ENCODE assay signal across 24 cellular contexts in the genomic region with DNA sequence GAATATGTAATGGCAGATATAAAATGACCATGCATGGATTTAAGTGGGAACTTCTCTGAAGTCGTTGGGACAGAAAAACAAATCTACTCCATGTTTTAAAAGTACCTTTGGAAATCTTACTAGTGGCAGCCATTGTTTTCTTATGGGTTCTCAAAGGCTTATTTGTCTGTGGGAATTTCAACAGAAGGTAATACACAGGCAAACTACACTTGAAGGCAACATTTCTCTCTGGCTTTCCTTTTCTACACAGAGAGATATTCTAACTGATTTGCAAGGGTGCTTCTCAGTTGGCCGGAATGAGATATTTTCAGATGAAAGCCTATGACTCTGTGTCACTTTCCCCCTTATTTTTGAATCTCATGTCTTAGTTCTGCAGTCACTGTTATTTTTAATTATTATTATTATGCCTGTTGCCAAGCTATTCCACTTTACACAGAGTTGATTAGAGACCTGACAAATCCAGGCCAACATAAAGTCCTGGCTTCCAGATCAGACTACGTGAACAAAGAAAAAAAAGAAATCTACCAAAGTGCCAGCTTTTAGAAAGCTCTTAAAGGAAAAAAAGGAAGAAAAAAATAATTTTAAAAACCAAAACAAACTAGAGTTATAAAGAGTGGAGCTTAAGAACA. TPM values are rescaled to one million over a fixed set of nuclear protein-coding genes. Genes with fewer than 3 reads are reported as not detected.
DNase-seq lines count a peak whose midpoint lies in the region; ATAC-seq, FAIRE-seq and TF ChIP-seq lines count a peak whose summit lies in the region.
"Had no signal": no experiment of that assay in that cellular context is flagged by ENCODE, and none has a peak within 500 bp of the region (broad histone marks: within the 10 kb centered on the region; RNA-seq: fewer than 3 reads in every experiment).

No MANE protein-coding gene starts in this region.

- CTCF ChIA-PET in CD8-positive, alpha-beta T cell (lab: Charles Lee): interaction anchor here (0.9 to 3.4 kb wide), 6 partner anchors 13 to 368 kb away, joined by 3 to 19 read pairs (median 4); a partner anchor contains a TSS
- CTCF ChIA-PET in Caco-2 (lab: Charles Lee): no interaction called here

- H3K27me3 Mint-ChIP-seq in CD4-positive, CD25-positive, alpha-beta regulatory T cell: no peaks in the 10 kb centered on the region
- H3K27me3 Mint-ChIP-seq in CD8-positive, alpha-beta T cell (ENCODE audit: low read depth): no peaks in the 10 kb centered on the region
- no peaks in the 10 kb centered on the region for H3K27me3 Mint-ChIP-seq in Caco-2 (ENCODE audit: insufficient read depth, unreplicated experiment)
- H3K27me3 Mint-ChIP-seq: activated CD4-positive, alpha-beta memory T cell treated with anti-CD3 and anti-CD28 coated beads, Interleukin-2, amount 10 ng/mL, durations not matched to agents 7 days and 5 days; dendritic cell treated with granulocyte-macrophage colony-stimulating factor and Interleukin-4, amounts not matched to agents 40 ng/mL and 50 ng/mL, for 4 days; stimulated activated naive B cell treated with anti-CD40 and anti-IgM and Interleukin-4, amounts not matched to agents 10 μg/mL and 1 μg/mL and 100 μg/mL, for 72 hours had no signal

- H3K4me3 Mint-ChIP-seq in CD4-positive, CD25-positive, alpha-beta regulatory T cell: no peak overlapping the region
- H3K4me3 Mint-ChIP-seq in CD8-positive, alpha-beta T cell: no peak overlapping the region
- H3K4me3 Mint-ChIP-seq in Caco-2 (ENCODE audit: unreplicated experiment): no peak overlapping the region
- H3K4me3 Mint-ChIP-seq: activated CD4-positive, alpha-beta memory T cell treated with anti-CD3 and anti-CD28 coated beads, Interleukin-2, amount 10 ng/mL, durations not matched to agents 7 days and 5 days; HFFc6; stimulated activated naive B cell treated with anti-CD40 and anti-IgM and Interleukin-4, amounts not matched to agents 10 μg/mL and 1 μg/mL and 100 μg/mL, for 72 hours had no signal

- H3K27me3 ChIP-seq in CD4-positive, CD25-positive, alpha-beta regulatory T cell (ENCODE audit: control insufficient read depth, insufficient read depth, low read length): no peaks in the 10 kb centered on the region
- H3K27me3 ChIP-seq in CD8-positive, alpha-beta T cell (ENCODE audit: insufficient read depth, low read length): no peaks in the 10 kb centered on the region
- H3K27me3 ChIP-seq in esophagus squamous epithelium (no peaks in the 10 kb centered on the region), pancreas (no peaks in the 10 kb centered on the region), Caco-2 (replicated peaks; ENCODE audit: control insufficient read depth, insufficient read depth, low read length) (no peaks in the 10 kb centered on the region)
- H3K27me3 ChIP-seq: tibial artery had no signal

- no peak for FAIRE-seq in pancreas (lab: Jason Lieb, UNC)
- FAIRE-seq: G401.6, keratinocyte had no signal

- H3K27ac ChIP-seq in CD4-positive, CD25-positive, alpha-beta regulatory T cell (ENCODE audit: insufficient read depth, low read length, poor library complexity, severe bottlenecking): no peak overlapping the region
- H3K27ac ChIP-seq in CD8-positive, alpha-beta T cell (ENCODE audit: low read depth, low read length): no peak overlapping the region
- H3K27ac ChIP-seq in esophagus squamous epithelium (peak overlapping the region in 3 of 4 donors; percentile 60 to 74 (median 68)), pancreas (peak overlapping the region; percentile 59 to 75 (median 62))
- H3K27ac ChIP-seq: RWPE1 had no signal

- POLR2A ChIA-PET in CD8-positive, alpha-beta T cell (lab: Charles Lee): interaction anchor here (1.0 to 2.5 kb wide), 4 partner anchors 16 to 105 kb away, joined by 3 to 11 read pairs (median 3); a partner anchor contains a TSS
- POLR2A ChIA-PET in Caco-2 (lab: Charles Lee): interaction anchor here (0.7 kb wide), 1 partner anchor 364 kb away, joined by 3 read pairs; no protein-coding TSS in a partner anchor

- H3K4me1 Mint-ChIP-seq in CD4-positive, CD25-positive, alpha-beta regulatory T cell: peaks cover 6 to 46% (median 13%) of the 10 kb centered on the region in 4 donors
- peaks cover 42% of the 10 kb centered on the region for H3K4me1 Mint-ChIP-seq in CD8-positive, alpha-beta T cell (ENCODE audit: low read depth)
- no peaks in the 10 kb centered on the region for H3K4me1 Mint-ChIP-seq in Caco-2 (ENCODE audit: low read depth, unreplicated experiment)

- TF ChIP-seq CTCF in CD8-positive, alpha-beta T cell (IDR thresholded peaks at IDR 0.05): no peak
- TF ChIP-seq CTCF in esophagus squamous epithelium (IDR thresholded peaks at IDR 0.05) (no peak), pancreas (IDR thresholded peaks at IDR 0.05) (no peak), Caco-2 (IDR thresholded peaks at IDR 0.05; ENCODE audit: insufficient read depth in 1 of 2, low read depth in 1 of 2, low read length in 1 of 2, severe bottlenecking in 1 of 2, unreplicated experiment in 1 of 2) (no peak)

- H3K4me1 ChIP-seq in CD4-positive, CD25-positive, alpha-beta regulatory T cell (ENCODE audit: control insufficient read depth, insufficient read depth, low read length, poor library complexity, severe bottlenecking): peaks cover 10% of the 10 kb centered on the region
- peaks cover 15% of the 10 kb centered on the region for H3K4me1 ChIP-seq in CD8-positive, alpha-beta T cell (ENCODE audit: insufficient read depth, low read length)
- peaks cover 0 to 35% (median 0%) of the 10 kb centered on the region in 3 donors for H3K4me1 ChIP-seq in esophagus squamous epithelium
- peaks cover 15 to 29% (median 21%) of the 10 kb centered on the region in 3 donors for H3K4me1 ChIP-seq in pancreas
- no peaks in the 10 kb centered on the region for H3K4me1 ChIP-seq in Caco-2

- no TSS peak for BruUV-seq in Caco-2 (replicated peaks; lab: Mats Ljungman, UMichigan)

- H3K36me3 Mint-ChIP-seq in CD4-positive, CD25-positive, alpha-beta regulatory T cell: peaks cover 4% of the 10 kb centered on the region
- H3K36me3 Mint-ChIP-seq in CD8-positive, alpha-beta T cell: no peaks in the 10 kb centered on the region
- H3K36me3 Mint-ChIP-seq in Caco-2 (ENCODE audit: insufficient read depth, unreplicated experiment): no peaks in the 10 kb centered on the region
- H3K36me3 Mint-ChIP-seq: stimulated activated naive B cell treated with anti-CD40 and anti-IgM and Interleukin-4, amounts not matched to agents 10 μg/mL and 1 μg/mL and 100 μg/mL, for 72 hours had no signal

- TF ChIP-seq POLR2A in esophagus squamous epithelium (IDR thresholded peaks at IDR 0.05): no peak

- peak overlapping the region; percentile 52 to 94 (median 88) for H3K27ac Mint-ChIP-seq in CD4-positive, CD25-positive, alpha-beta regulatory T cell
- peak overlapping the region; percentile 60 for H3K27ac Mint-ChIP-seq in CD8-positive, alpha-beta T cell
- no peak overlapping the region for H3K27ac Mint-ChIP-seq in Caco-2 (ENCODE audit: unreplicated experiment)
- H3K27ac Mint-ChIP-seq: activated CD4-positive, alpha-beta memory T cell treated with anti-CD3 and anti-CD28 coated beads, Interleukin-2, amount 10 ng/mL, durations not matched to agents 7 days and 5 days; dendritic cell treated with granulocyte-macrophage colony-stimulating factor and Interleukin-4, amounts not matched to agents 40 ng/mL and 50 ng/mL, for 4 days; HFFc6; stimulated activated naive B cell treated with anti-CD40 and anti-IgM and Interleukin-4, amounts not matched to agents 10 μg/mL and 1 μg/mL and 100 μg/mL, for 72 hours had no signal

- H3K4me3 ChIP-seq in CD4-positive, CD25-positive, alpha-beta regulatory T cell (ENCODE audit: low read depth, low read length): no peak overlapping the region
- no peak overlapping the region for H3K4me3 ChIP-seq in CD8-positive, alpha-beta T cell (ENCODE audit: low read depth, low read length)
- H3K4me3 ChIP-seq in esophagus squamous epithelium (no peak overlapping the region), pancreas (no peak overlapping the region), Caco-2 (ENCODE audit: low read depth, low read length) (no peak overlapping the region)
- H3K4me3 ChIP-seq: tibial artery had no signal

- no peaks in the 10 kb centered on the region for H3K36me3 ChIP-seq in CD4-positive, CD25-positive, alpha-beta regulatory T cell (ENCODE audit: control insufficient read depth, insufficient read depth, low read length)
- no peaks in the 10 kb centered on the region for H3K36me3 ChIP-seq in CD8-positive, alpha-beta T cell (ENCODE audit: insufficient read depth, low read length)
- H3K36me3 ChIP-seq in esophagus squamous epithelium (no peaks in the 10 kb centered on the region), pancreas (no peaks in the 10 kb centered on the region), Caco-2 (ENCODE audit: control insufficient read depth, insufficient read depth, low read length) (no peaks in the 10 kb centered on the region)
- H3K36me3 ChIP-seq: tibial artery had no signal

- 69 to 72% methylated on average over 3 of the region's 3 CpGs for WGBS in esophagus squamous epithelium, 2 donors
- 42 to 45% methylated on average over 3 of the region's 3 CpGs for WGBS in pancreas, 2 donors

- H3K9me3 Mint-ChIP-seq in CD4-positive, CD25-positive, alpha-beta regulatory T cell: peaks cover 0 to 2% (median 0%) of the 10 kb centered on the region in 7 donors
- no peaks in the 10 kb centered on the region for H3K9me3 Mint-ChIP-seq in CD8-positive, alpha-beta T cell
- H3K9me3 Mint-ChIP-seq in Caco-2 (ENCODE audit: unreplicated experiment): no peaks in the 10 kb centered on the region
- H3K9me3 Mint-ChIP-seq: activated CD4-positive, alpha-beta memory T cell treated with anti-CD3 and anti-CD28 coated beads, Interleukin-2, amount 10 ng/mL, durations not matched to agents 7 days and 5 days; dendritic cell treated with granulocyte-macrophage colony-stimulating factor and Interleukin-4, amounts not matched to agents 40 ng/mL and 50 ng/mL, for 4 days; HFFc6; stimulated activated naive B cell treated with anti-CD40 and anti-IgM and Interleukin-4, amounts not matched to agents 10 μg/mL and 1 μg/mL and 100 μg/mL, for 72 hours had no signal

- DNase-seq in CD4-positive, CD25-positive, alpha-beta regulatory T cell: no peak
- no peak for DNase-seq in CD8-positive, alpha-beta T cell
- DNase-seq in esophagus squamous epithelium (lab: John Stamatoyannopoulos, UW) (no peak), pancreas (no peak), Caco-2 (no peak), GM19238 (ENCODE audit: insufficient read length, low spot score) (no peak), NCI-H1048 (lab: John Stamatoyannopoulos, UW) (no peak)
- DNase-seq: activated CD4-positive, alpha-beta memory T cell treated with anti-CD3 and anti-CD28 coated beads, Interleukin-2, amount 10 ng/mL, durations not matched to agents 7 days and 5 days; activated CD4-positive, CD25-positive, alpha-beta regulatory T cell; activated effector memory CD4-positive, alpha-beta T cell treated with anti-CD3 and anti-CD28 coated beads, Interleukin-2, amount 50 U/mL, for 16 hours; DMS53; HFFc6; mammary epithelial cell; NCI-H1105; NCI-H2029; NCI-H226; NCI-H774; stimulated activated CD4-positive, alpha-beta T cell treated with anti-CD3 and anti-CD28 coated beads, Interleukin-4, amount 100 ng/mL, for 1 hour; stimulated activated naive B cell treated with anti-CD40 and anti-IgM and Interleukin-4, amounts not matched to agents 10 μg/mL and 1 μg/mL and 100 μg/mL, for 72 hours; tibial artery had no signal

- no peak for ATAC-seq in CD4-positive, CD25-positive, alpha-beta regulatory T cell (ENCODE audit: low read depth in 2 of 2)
- ATAC-seq in CD8-positive, alpha-beta T cell: no peak
- peak; percentile 35 to 69 (median 68) for ATAC-seq in pancreas
- ATAC-seq: stimulated activated naive B cell treated with anti-CD40 and anti-IgM and Interleukin-4, amounts not matched to agents 10 μg/mL and 1 μg/mL and 100 μg/mL, for 72 hours had no signal

- no peaks in the 10 kb centered on the region for H3K9me3 ChIP-seq in CD4-positive, CD25-positive, alpha-beta regulatory T cell (ENCODE audit: control insufficient read depth in 2 of 2, low read length in 2 of 2)
- no peaks in the 10 kb centered on the region for H3K9me3 ChIP-seq in CD8-positive, alpha-beta T cell (ENCODE audit: low read length)
- H3K9me3 ChIP-seq in esophagus squamous epithelium (no peaks in the 10 kb centered on the region), pancreas (no peaks in the 10 kb centered on the region), Caco-2 (no peaks in the 10 kb centered on the region)
- H3K9me3 ChIP-seq: tibial artery had no signal

- intact Hi-C loops in CD8-positive, alpha-beta T cell (cut with DNase I, micrococcal nuclease): loop anchor here (5.0 kb wide), 5 partner anchors 223 to 668 kb away; no protein-coding TSS in a partner anchor
- intact Hi-C loops in esophagus squamous epithelium (cut with DNase I): loop anchor here (5.0 kb wide), 1 partner anchor 368 kb away; no protein-coding TSS in a partner anchor
- intact Hi-C loops in pancreas (cut with DNase I): loop anchor here in 1 of 3 donors (10.0 kb wide), 2 partner anchors 366 to 536 kb away; a partner anchor contains a TSS
- intact Hi-C loops in Caco-2 (cut with micrococcal nuclease; ENCODE audit: unreplicated experiment): loop anchor here (5.0 kb wide), 3 partner anchors 248 to 468 kb away; a partner anchor contains a TSS

RNA-seq across cellular contexts. Expression of a gene that starts 18.9 kb away (rescaled TPM):
- 190 TPM for total RNA-seq in CD4-positive, CD25-positive, alpha-beta regulatory T cell
- 100 to 1,000 TPM; 163 to 224 (median 195) TPM for polyA plus RNA-seq in CD4-positive, CD25-positive, alpha-beta regulatory T cell
- 100 to 1,000 TPM; 177 to 193 TPM for total RNA-seq in CD8-positive, alpha-beta T cell
- total RNA-seq in esophagus squamous epithelium: 100 to 1,000 TPM in 3 of 4 donors, 10 to 100 TPM in 1; 72.0 to 127 (median 114) TPM
- 10 to 100 TPM; 26.7 to 66.8 (median 46.1) TPM for total RNA-seq in pancreas
- polyA plus RNA-seq in pancreas: 100 to 1,000 TPM in 1 of 2 donors, 10 to 100 TPM in 1; 92.2 to 115 TPM
- 189 and 194 TPM in 2 replicates for total RNA-seq in Caco-2 (2022)

RNA-seq across cellular contexts. Expression of a gene that starts 39.4 kb away (rescaled TPM):
- total RNA-seq in CD4-positive, CD25-positive, alpha-beta regulatory T cell: 66.1 TPM
- 10 to 100 TPM; 70.3 to 94.9 (median 80.4) TPM for polyA plus RNA-seq in CD4-positive, CD25-positive, alpha-beta regulatory T cell
- total RNA-seq in CD8-positive, alpha-beta T cell: 100 to 1,000 TPM; 108 to 114 TPM
- total RNA-seq in esophagus squamous epithelium: 100 to 1,000 TPM in 2 of 4 donors, 10 to 100 TPM in 2; 60.9 to 118 (median 102) TPM
- total RNA-seq in pancreas: 10 to 100 TPM; 33.1 to 58.0 (median 46.5) TPM
- 10 to 100 TPM; 31.4 to 48.9 TPM for polyA plus RNA-seq in pancreas
- 120 and 125 TPM in 2 replicates for total RNA-seq in Caco-2 (2022)

Comparison
In these comparisons a context has a peak if more than half of its experiments do, and no peak if none do; other contexts are left out.
1. ATAC-seq: peak in pancreas (4 of 4); none in CD4-positive, CD25-positive, alpha-beta regulatory T cell (0 of 2) and CD8-positive, alpha-beta T cell (single experiment).
2. H3K27ac ChIP-seq: peak in esophagus squamous epithelium (3 of 4) and pancreas (4 of 4); none in CD4-positive, CD25-positive, alpha-beta regulatory T cell (single experiment) and CD8-positive, alpha-beta T cell (single experiment).